ENCODE assay signal across 8 cellular contexts in genomic region chr1:109877320-109877771, GRCh38. TPM values are rescaled to one million over a fixed set of nuclear protein-coding genes. Genes with fewer than 3 reads are reported as not detected.
DNase-seq lines count a peak whose midpoint lies in the region; ATAC-seq and TF ChIP-seq lines count a peak whose summit lies in the region.

No MANE protein-coding gene starts in this region.

- no TSS peak for BruUV-seq in OCI-LY7 (replicated peaks; lab: Mats Ljungman, UMichigan)

- ATAC-seq in body of pancreas (peak; percentile 81), HG02623 (IDR thresholded peaks at IDR 0.05; ENCODE audit: unreplicated experiment) (no peak), HG02678 (IDR thresholded peaks at IDR 0.05; ENCODE audit: unreplicated experiment) (no peak)

- H3K4me3 ChIP-seq in GM23248 (peak overlapping the region; percentile 41), body of pancreas (no peak overlapping the region), skeletal muscle satellite cell (ENCODE audit: low read length) (peak overlapping the region; percentile 8), OCI-LY7 (ENCODE audit: low read depth, low read length, poor library complexity, severe bottlenecking) (no peak overlapping the region)

- H3K9me3 ChIP-seq in GM23248 (ENCODE audit: low read depth): no peaks in the 10 kb centered on the region
- no peaks in the 10 kb centered on the region for H3K9me3 ChIP-seq in body of pancreas
- H3K9me3 ChIP-seq in skeletal muscle satellite cell (replicated peaks; ENCODE audit: low read length): no peaks in the 10 kb centered on the region
- H3K9me3 ChIP-seq in OCI-LY7 (ENCODE audit: low read length): no peaks in the 10 kb centered on the region

- no peaks in the 10 kb centered on the region for H3K79me2 ChIP-seq in GM23248 (ENCODE audit: insufficient read depth)
- no peaks in the 10 kb centered on the region for H3K79me2 ChIP-seq in OCI-LY7 (ENCODE audit: insufficient read depth, low read depth, low read length)

- TF ChIP-seq CTCF in body of pancreas (IDR thresholded peaks at IDR 0.05) (peak in 4 of 7 experiments; percentile 24 to 43 (median 34)), OCI-LY7 (conservative IDR thresholded peaks at IDR 0.05; ENCODE audit: low read length) (no peak)

- H3K36me3 ChIP-seq in GM23248 (ENCODE audit: low read depth) (no peaks in the 10 kb centered on the region), body of pancreas (replicated peaks in 1 of 2; ENCODE audit: insufficient read depth in 1 of 2, low read depth in 2 of 2) (no peaks in the 10 kb centered on the region), skeletal muscle satellite cell (ENCODE audit: insufficient read depth, low read length) (no peaks in the 10 kb centered on the region), OCI-LY7 (ENCODE audit: insufficient read depth, low read length) (no peaks in the 10 kb centered on the region)

- in situ Hi-C loops in GM23248 (cut with MboI): loop anchor here (5.0 kb wide), 1 partner anchor 100 kb away; no protein-coding TSS in a partner anchor

- H3K4me1 ChIP-seq in GM23248 (ENCODE audit: insufficient read depth) (peaks cover 53% of the 10 kb centered on the region), body of pancreas (peaks cover 19% of the 10 kb centered on the region), skeletal muscle satellite cell (ENCODE audit: control insufficient read depth, insufficient read depth, low read length) (peaks cover 45% of the 10 kb centered on the region), OCI-LY7 (ENCODE audit: insufficient read depth, low read length, poor library complexity, severe bottlenecking) (no peaks in the 10 kb centered on the region)

- TF ChIP-seq POLR2A in body of pancreas (IDR thresholded peaks at IDR 0.05): peak in 2 of 3 donors; percentile 25 to 48

- DNase-seq in GM23248 (peak; percentile 97), body of pancreas (peak; percentile 42 to 66 (median 60)), iPS-NIHi7 (ENCODE audit: extremely low spot score) (peak; percentile 75), OCI-LY7 (ENCODE audit: low spot score) (no peak)
- DNase-seq in effector CD8-positive, alpha-beta T cell (lab: John Stamatoyannopoulos, UW): no peak

- POLR2A ChIA-PET in OCI-LY7 (lab: Charles Lee): no interaction called here

- H3F3A ChIP-seq in GM23248 (ENCODE audit: insufficient read depth): peaks cover 40% of the 10 kb centered on the region

- peak overlapping the region; percentile 61 for H3K4me2 ChIP-seq in GM23248 (ENCODE audit: unreplicated experiment)
- H3K4me2 ChIP-seq in skeletal muscle satellite cell (ENCODE audit: low read length): peak overlapping the region; percentile 53
- no peak overlapping the region for H3K4me2 ChIP-seq in OCI-LY7 (ENCODE audit: low read length)

- WGBS in GM23248 (ENCODE audit: low coverage in 1 of 2, low lambda C conversion rate in 2 of 2, missing lambda C conversion rate in 2 of 2), 2 experiments: 0 to 2% methylated on average over 13 of the region's 13 CpGs
- WGBS in body of pancreas, 2 donors: 36 to 39% methylated on average over 11 to 13 of the region's 13 CpGs

- H2AFZ ChIP-seq in GM23248 (peak overlapping the region; percentile 78), OCI-LY7 (ENCODE audit: low read length) (no peak overlapping the region)

- H3K27me3 ChIP-seq in GM23248 (replicated peaks; ENCODE audit: insufficient read depth) (no peaks in the 10 kb centered on the region), body of pancreas (no peaks in the 10 kb centered on the region), skeletal muscle satellite cell (ENCODE audit: control insufficient read depth, insufficient read depth, low read length) (no peaks in the 10 kb centered on the region)

- H3K9ac ChIP-seq in GM23248: peak overlapping the region; percentile 78
- peak overlapping the region; percentile 74 for H3K9ac ChIP-seq in skeletal muscle satellite cell (ENCODE audit: low read depth, low read length)

- CTCF ChIA-PET in OCI-LY7 (lab: Charles Lee; ENCODE audit: unreplicated experiment): no interaction called here

- H4K20me1 ChIP-seq in GM23248 (ENCODE audit: insufficient read depth) (no peaks in the 10 kb centered on the region), OCI-LY7 (ENCODE audit: insufficient read depth, low read length) (no peaks in the 10 kb centered on the region)

- intact Hi-C loops in body of pancreas (cut with DNase I) (no loop called here), OCI-LY7 (cut with micrococcal nuclease; ENCODE audit: unreplicated experiment) (no loop called here)

- H3K27ac ChIP-seq in GM23248 (peak overlapping the region; percentile 95), body of pancreas (peak overlapping the region; percentile 48 to 89 (median 81)), OCI-LY7 (ENCODE audit: low read depth, low read length, poor library complexity, severe bottlenecking) (no peak overlapping the region)

- no peaks in the 10 kb centered on the region for H3K9me2 ChIP-seq in GM23248 (ENCODE audit: insufficient read depth)
- H3K9me2 ChIP-seq in OCI-LY7 (ENCODE audit: insufficient read depth, low read length): no peaks in the 10 kb centered on the region

RNA-seq across cellular contexts. Expression of gene CSF1, which starts 33.3 kb away (rescaled TPM):
- total RNA-seq in GM23248 (2014; rRNA removed; shearing (Covaris generic)): 60.0 and 87.0 TPM in 2 replicates
- 65.3 and 67.9 TPM in 2 replicates for polyA plus RNA-seq in GM23248 (2016; fragmentation: Nextera tagmentation; extraction: Ambion mirVana)
- total RNA-seq in body of pancreas (10 to 100 TPM; 26.7 to 60.7 TPM), OCI-LY7 (2022) (not detected in 2 replicates)
- total RNA-seq in skeletal muscle satellite cell (2012; rRNA removed): 23.6 and 35.0 TPM in 2 replicates
- total RNA-seq in OCI-LY7 (2014; rRNA removed; shearing (Covaris generic)): not detected in 2 replicates

Comparison
In these comparisons a context has a peak if more than half of its experiments do, and no peak if none do; other contexts are left out.
1. DNase-seq: peak in GM23248 (single experiment), body of pancreas (4 of 4) and iPS-NIHi7 (single experiment); none in effector CD8-positive, alpha-beta T cell (single experiment) and OCI-LY7 (single experiment).
2. H3K4me3 ChIP-seq: peak in GM23248 (single experiment) and skeletal muscle satellite cell (single experiment); none in body of pancreas (0 of 2) and OCI-LY7 (single experiment).
3. RNA of gene CSF1, which starts 33.3 kb away (total RNA-seq): 26.7 to 60.7 TPM in body of pancreas and 60.0 to 87.0 TPM in GM23248; not detected in OCI-LY7; every median in the first group is over 10 times any median in the second.